Comparison of ENCODE assay signal across 9 cellular contexts in genomic region chr1:12496154-12496961, GRCh38.
DNase-seq lines count a peak whose midpoint lies in the region; ATAC-seq and TF ChIP-seq lines count a peak whose summit lies in the region.
"Had no signal": no experiment of that assay in that cellular context is flagged by ENCODE, and none has a peak within 500 bp of the region (broad histone marks: within the 10 kb centered on the region; RNA-seq: fewer than 3 reads in every experiment).

No MANE protein-coding gene starts in this region.

- peak; percentile 75 for ATAC-seq in SK-N-SH treated with all-trans-retinoic acid at 6 μM for 48 hours
- ATAC-seq in naive B cell (ENCODE audit: low read depth in 2 of 2): peak; percentile 94 to 98
- no peak for ATAC-seq in GM18517 (IDR thresholded peaks at IDR 0.05; ENCODE audit: unreplicated experiment)

- H3K27me3 Mint-ChIP-seq in naive B cell: no peaks in the 10 kb centered on the region
- H3K27me3 Mint-ChIP-seq in type B pancreatic cell: no peaks in the 10 kb centered on the region

- no peak for TF ChIP-seq CTCF in fibroblast of pulmonary artery (IDR thresholded peaks at IDR 0.05; ENCODE audit: low read length, missing control alignments)
- no peak for TF ChIP-seq CTCF in type B pancreatic cell (conservative IDR thresholded peaks at IDR 0.05)
- no peak for TF ChIP-seq CTCF in GM10266 (IDR thresholded peaks at IDR 0.05; ENCODE audit: control insufficient read depth, insufficient read depth, low read depth, missing control alignments)

- peak overlapping the region; percentile 9 to 87 (median 50) for H3K27ac Mint-ChIP-seq in naive B cell
- peak overlapping the region; percentile 38 for H3K27ac Mint-ChIP-seq in type B pancreatic cell

- H3K4me3 ChIP-seq in fibroblast of pulmonary artery (replicated peaks; ENCODE audit: low read depth, low read length): no peak overlapping the region
- H3K4me3 ChIP-seq: SJSA1 had no signal

- peak overlapping the region in 4 of 8 donors; percentile 0 to 80 (median 38) for H3K4me3 Mint-ChIP-seq in naive B cell
- peak overlapping the region; percentile 45 for H3K4me3 Mint-ChIP-seq in type B pancreatic cell

- DNase-seq in fibroblast of pulmonary artery (ENCODE audit: low read depth) (peak; percentile 45), naive B cell (peak; percentile 36), type B pancreatic cell (ENCODE audit: extremely low spot score, unreplicated experiment) (no peak), GM10266 (ENCODE audit: extremely low spot score) (no peak), GF-D8 (lab: John Stamatoyannopoulos, UW) (no peak)
- DNase-seq: NCI-H510A had no signal

- H3K36me3 Mint-ChIP-seq in naive B cell (peaks cover 9 to 18% of the 10 kb centered on the region in 2 donors), type B pancreatic cell (peaks cover 58% of the 10 kb centered on the region)

- peaks cover 13 to 27% (median 21%) of the 10 kb centered on the region in 3 donors for H3K4me1 Mint-ChIP-seq in naive B cell
- H3K4me1 Mint-ChIP-seq in type B pancreatic cell (ENCODE audit: unreplicated experiment): peaks cover 60% of the 10 kb centered on the region

- H3K9me3 Mint-ChIP-seq in naive B cell (no peaks in the 10 kb centered on the region), type B pancreatic cell (peaks cover 9% of the 10 kb centered on the region)

TF ChIP-seq in SK-N-SH treated with all-trans-retinoic acid at 6 μM for 48 hours, 23 proteins besides CTCF, POLR2A, EP300 and RAD21:
- peak; percentile 79; the same call in 1 of the 2 replicates for TF ChIP-seq TSHZ2 (CRISPR knock-in tag; IDR thresholded peaks at IDR 0.05)
- peak; percentile 49; the same call in 1 of the 2 replicates for TF ChIP-seq ISL1 (CRISPR knock-in tag; IDR thresholded peaks at IDR 0.05)
- 0 out of 2 replicates have a peak, but pooled peaks have one; percentile 33 for TF ChIP-seq TCF4 (CRISPR knock-in tag; IDR thresholded peaks at IDR 0.05; ENCODE audit: borderline replicate concordance)
- no peak for TF ChIP-seq ZNF8 (CRISPR knock-in tag; IDR thresholded peaks at IDR 0.05)
- no peak; the same call in 1 of the 2 replicates for TF ChIP-seq SNAI2 (CRISPR knock-in tag; IDR thresholded peaks at IDR 0.05)
- TF ChIP-seq POU6F1 (CRISPR knock-in tag; IDR thresholded peaks at IDR 0.05; ENCODE audit: borderline replicate concordance, low read depth): no peak

Comparison
In these comparisons a context has a peak if more than half of its experiments do, and no peak if none do; other contexts are left out.
1. DNase-seq: peak in fibroblast of pulmonary artery (single experiment) and naive B cell (single experiment); none in type B pancreatic cell (single experiment), GM10266 (single experiment) and GF-D8 (single experiment).